ENCODE assay signal across 10 cellular contexts in genomic region chr6:158717341-158718328, GRCh38.
DNase-seq lines count a peak whose midpoint lies in the region; ATAC-seq and TF ChIP-seq lines count a peak whose summit lies in the region.
"Had no signal": no experiment of that assay in that cellular context is flagged by ENCODE, and none has a peak within 500 bp of the region (broad histone marks: within the 10 kb centered on the region; RNA-seq: fewer than 3 reads in every experiment).

No MANE protein-coding gene starts in this region.

- H3F3A ChIP-seq in PC-9 (ENCODE audit: insufficient read depth, low read depth) = peaks cover 53% of the 10 kb centered on the region

- no peaks in the 10 kb centered on the region for H3K9me2 ChIP-seq in PC-9 (ENCODE audit: insufficient read depth)

- H4K20me1 ChIP-seq in PC-9 (ENCODE audit: insufficient read depth) = no peaks in the 10 kb centered on the region

- peaks cover 10 to 25% of the 10 kb centered on the region in 2 donors for H3K36me3 Mint-ChIP-seq in stimulated activated naive B cell treated with anti-CD40 and anti-IgM and Interleukin-4, amounts not matched to agents 10 μg/mL and 1 μg/mL and 100 μg/mL, for 72 hours

- peak; percentile 71 for ATAC-seq in HG02678 (IDR thresholded peaks at IDR 0.05; ENCODE audit: unreplicated experiment)
- ATAC-seq in stimulated activated naive B cell treated with anti-CD40 and anti-IgM and Interleukin-4, amounts not matched to agents 10 μg/mL and 1 μg/mL and 100 μg/mL, for 72 hours (replicated peaks) = peak; percentile 41 to 56

- no peak overlapping the region for H2AFZ ChIP-seq in PC-9

- POLR2A ChIA-PET in PC-9 (lab: Charles Lee; ENCODE audit: unreplicated experiment) = no interaction called here

- H3K27ac ChIP-seq in PC-9 = peak overlapping the region; percentile 95
- H3K27ac ChIP-seq: right lobe of liver had no signal

- peaks cover 46 to 83% of the 10 kb centered on the region in 2 donors for H3K4me1 Mint-ChIP-seq in stimulated activated naive B cell treated with anti-CD40 and anti-IgM and Interleukin-4, amounts not matched to agents 10 μg/mL and 1 μg/mL and 100 μg/mL, for 72 hours

- peaks cover 10% of the 10 kb centered on the region; the same call in 1 of the 2 replicates for H3K36me3 ChIP-seq in PC-9 (ENCODE audit: low read depth)
- H3K36me3 ChIP-seq: BE2C, right lobe of liver had no signal

- peaks cover 0 to 1% of the 10 kb centered on the region in 2 donors for H3K9me3 Mint-ChIP-seq in stimulated activated naive B cell treated with anti-CD40 and anti-IgM and Interleukin-4, amounts not matched to agents 10 μg/mL and 1 μg/mL and 100 μg/mL, for 72 hours

- peak; percentile 19 for DNase-seq in activated gamma-delta T cell treated with Interleukin-2 at 50 U/mL for 16 hours
- DNase-seq in activated gamma-delta T cell (lab: John Stamatoyannopoulos, UW) = no peak
- DNase-seq in PC-9 = no peak
- DNase-seq in stimulated activated naive B cell treated with anti-CD40 and anti-IgM and Interleukin-4, amounts not matched to agents 10 μg/mL and 1 μg/mL and 100 μg/mL, for 72 hours = no peak
- DNase-seq in DMS53 treated with DMSO at 0.1 percent for 48 hours (lab: John Stamatoyannopoulos, UW; ENCODE audit: unreplicated experiment) = no peak
- no peak for DNase-seq in dedifferentiated amniotic fluid mesenchymal stem cell (ENCODE audit: extremely low spot score)
- no peak for DNase-seq in DMS79 treated with DMSO at 0.1 percent for 48 hours (lab: John Stamatoyannopoulos, UW)
- DNase-seq: BE2C had no signal

- CTCF ChIA-PET in PC-9 (lab: Charles Lee) = no interaction called here

- peaks cover 5% of the 10 kb centered on the region for H3K79me2 ChIP-seq in PC-9 (ENCODE audit: low read depth)

- H3K9me3 ChIP-seq in PC-9 (ENCODE audit: insufficient read depth, low read depth) = no peaks in the 10 kb centered on the region
- H3K9me3 ChIP-seq: BE2C, right lobe of liver had no signal

- no peaks in the 10 kb centered on the region for H3K27me3 Mint-ChIP-seq in stimulated activated naive B cell treated with anti-CD40 and anti-IgM and Interleukin-4, amounts not matched to agents 10 μg/mL and 1 μg/mL and 100 μg/mL, for 72 hours

- peak overlapping the region; percentile 90 for H3K27ac Mint-ChIP-seq in stimulated activated naive B cell treated with anti-CD40 and anti-IgM and Interleukin-4, amounts not matched to agents 10 μg/mL and 1 μg/mL and 100 μg/mL, for 72 hours

- peaks cover 51% of the 10 kb centered on the region for H3K4me1 ChIP-seq in PC-9 (replicated peaks; ENCODE audit: insufficient read depth)
- H3K4me1 ChIP-seq: BE2C, right lobe of liver had no signal

- intact Hi-C loops in PC-9 (cut with micrococcal nuclease; ENCODE audit: unreplicated experiment) = no loop called here

- TF ChIP-seq CTCF in PC-9 (conservative IDR thresholded peaks at IDR 0.05) = no peak

- BruUV-seq in PC-9 (replicated peaks; lab: Mats Ljungman, UMichigan) = no TSS peak

- H3K4me3 Mint-ChIP-seq in stimulated activated naive B cell treated with anti-CD40 and anti-IgM and Interleukin-4, amounts not matched to agents 10 μg/mL and 1 μg/mL and 100 μg/mL, for 72 hours = peak overlapping the region; percentile 40 to 58

- peak overlapping the region; percentile 6; the same call in 1 of the 2 replicates for H3K4me2 ChIP-seq in PC-9

- H3K4me3 ChIP-seq in PC-9 = no peak overlapping the region
- H3K4me3 ChIP-seq: right lobe of liver had no signal

- no peaks in the 10 kb centered on the region for H3K27me3 ChIP-seq in PC-9 (ENCODE audit: insufficient read depth, low read depth)
- H3K27me3 ChIP-seq: BE2C, right lobe of liver had no signal
